Comparison of ENCODE assay signal across 1 cellular context in genomic region chr3:129439817-129440647, GRCh38.
A peak's percentile ranks its signal among the peaks of the same experiment; 100 is the strongest.
TF ChIP-seq lines count a peak whose summit lies in the region.

IFT122 (plus strand) TSS chr3:129440224; CDS start chr3:129440331, 107 bp downstream.
MBD4 (minus strand) TSS chr3:129439948; CDS start chr3:129439833, 115 bp downstream.

TF ChIP-seq in HepG2, 621 proteins besides CTCF, POLR2A, EP300 and RAD21 (continued from another document and continues in another):
- TF ChIP-seq NFYC (CRISPR knock-in tag; IDR thresholded peaks at IDR 0.05) (peak; percentile 92), ZFX (CRISPR knock-in tag; IDR thresholded peaks at IDR 0.05; ENCODE audit: low read depth) (peak; percentile 59), ZNF331 (CRISPR knock-in tag; IDR thresholded peaks at IDR 0.05) (0 out of 2 replicates have a peak, but pooled peaks have one; percentile 24), PHF5A (CRISPR knock-in tag; IDR thresholded peaks at IDR 0.05; ENCODE audit: low read depth, unreplicated experiment) (peak; percentile 24), THAP9 (CRISPR knock-in tag; IDR thresholded peaks at IDR 0.05; ENCODE audit: borderline replicate concordance) (peak; percentile 91; the same call in 1 of the 2 replicates), ZNF83 (CRISPR knock-in tag; IDR thresholded peaks at IDR 0.05; ENCODE audit: borderline replicate concordance) (0 out of 2 replicates have a peak, but pooled peaks have one; percentile 60), ZXDC (CRISPR knock-in tag; IDR thresholded peaks at IDR 0.05) (no peak), PTBP1 (IDR thresholded peaks at IDR 0.05; ENCODE audit: low read depth, low read length, poor library complexity, severe bottlenecking) (no peak), SOX5 (CRISPR knock-in tag; IDR thresholded peaks at IDR 0.05; ENCODE audit: borderline replicate concordance) (peak; percentile 48), SMC3 (IDR thresholded peaks at IDR 0.05; ENCODE audit: low read length) (no peak; the same call in 1 of the 2 replicates), ZNF205 (CRISPR knock-in tag; IDR thresholded peaks at IDR 0.05) (no peak), GABPA (IDR thresholded peaks at IDR 0.05; ENCODE audit: low read depth, low read length) (no peak), GABPA (CRISPR knock-in tag; IDR thresholded peaks at IDR 0.05; ENCODE audit: low read depth) (peak; percentile 45; the same call in 1 of the 2 replicates), ZNF570 (CRISPR knock-in tag; IDR thresholded peaks at IDR 0.05; ENCODE audit: borderline replicate concordance) (no peak), MLX (CRISPR knock-in tag; IDR thresholded peaks at IDR 0.05) (no peak), ZNF646 (CRISPR knock-in tag; IDR thresholded peaks at IDR 0.05) (no peak), NRL (CRISPR knock-in tag; IDR thresholded peaks at IDR 0.05; ENCODE audit: borderline replicate concordance) (peak; percentile 88; the same call in 1 of the 2 replicates), ARNT2 (CRISPR knock-in tag; IDR thresholded peaks at IDR 0.05; ENCODE audit: low read depth) (no peak; the same call in none of the 2 replicates), PREB (CRISPR knock-in tag; IDR thresholded peaks at IDR 0.05) (no peak), ZNF276 (CRISPR knock-in tag; IDR thresholded peaks at IDR 0.05; ENCODE audit: low read depth) (no peak), FOSL2 (CRISPR knock-in tag; IDR thresholded peaks at IDR 0.05) (peak; percentile 19; the same call in 1 of the 2 replicates), MNT (IDR thresholded peaks at IDR 0.05) (peak; percentile 75), SPEN (CRISPR knock-in tag; IDR thresholded peaks at IDR 0.05; ENCODE audit: low read depth) (peak; percentile 31; the same call in 1 of the 2 replicates), CBX1 (IDR thresholded peaks at IDR 0.05; ENCODE audit: low read depth) (no peak), GABPB1 (CRISPR knock-in tag; IDR thresholded peaks at IDR 0.05) (peak; percentile 83), ZNF280D (CRISPR knock-in tag; IDR thresholded peaks at IDR 0.05) (peak; percentile 60; the same call in 1 of the 2 replicates), MEF2D (CRISPR knock-in tag; IDR thresholded peaks at IDR 0.05) (no peak), TFE3 (CRISPR knock-in tag; IDR thresholded peaks at IDR 0.05) (0 out of 2 replicates have a peak, but pooled peaks have one; percentile 18), ERF (CRISPR knock-in tag; IDR thresholded peaks at IDR 0.05) (peak; percentile 18; the same call in 1 of the 2 replicates), CREB1 (IDR thresholded peaks at IDR 0.05) (peak; percentile 75), CREB1 (CRISPR knock-in tag; IDR thresholded peaks at IDR 0.05) (peak; percentile 76), ZNF773 (CRISPR knock-in tag; IDR thresholded peaks at IDR 0.05; ENCODE audit: borderline replicate concordance) (no peak), ZNF546 (CRISPR knock-in tag; conservative IDR thresholded peaks at IDR 0.05) (peak; percentile 56; the same call in 1 of the 2 replicates)
